8 cellular contexts compared by ENCODE assay signal in genomic region chr4:2416564-2417195, GRCh38. TPM values are rescaled to one million over a fixed set of nuclear protein-coding genes. Genes with fewer than 3 reads are reported as not detected.
DNase-seq lines count a peak whose midpoint lies in the region; ATAC-seq and TF ChIP-seq lines count a peak whose summit lies in the region.

No MANE protein-coding gene starts in this region.

- peak overlapping the region; percentile 86 for H3K4me3 Mint-ChIP-seq in central memory CD8-positive, alpha-beta T cell
- H3K4me3 Mint-ChIP-seq in memory B cell = peak overlapping the region; percentile 58
- peak overlapping the region; percentile 79 for H3K4me3 Mint-ChIP-seq in type B pancreatic cell

- no peak for ATAC-seq in central memory CD8-positive, alpha-beta T cell (replicated peaks; ENCODE audit: extremely low read depth, poor library complexity, severe bottlenecking)
- ATAC-seq in memory B cell (ENCODE audit: low read depth) (no peak), HG03139 (IDR thresholded peaks at IDR 0.05; ENCODE audit: unreplicated experiment) (no peak)

- no peaks in the 10 kb centered on the region for H3K36me3 ChIP-seq in ACC112 (ENCODE audit: insufficient read depth, low read length)

- peaks cover 35% of the 10 kb centered on the region for H3K36me3 Mint-ChIP-seq in central memory CD8-positive, alpha-beta T cell (ENCODE audit: insufficient read depth)
- H3K36me3 Mint-ChIP-seq in memory B cell = peaks cover 2% of the 10 kb centered on the region
- H3K36me3 Mint-ChIP-seq in type B pancreatic cell = no peaks in the 10 kb centered on the region

- no peak overlapping the region for H2AFZ ChIP-seq in ACC112 (ENCODE audit: low read length, unreplicated experiment)

- H3K27ac Mint-ChIP-seq in central memory CD8-positive, alpha-beta T cell (ENCODE audit: low read depth) = peak overlapping the region; percentile 89
- H3K27ac Mint-ChIP-seq in memory B cell = peak overlapping the region; percentile 28
- peak overlapping the region; percentile 17 for H3K27ac Mint-ChIP-seq in type B pancreatic cell

- peaks cover 25% of the 10 kb centered on the region for H3K4me1 ChIP-seq in ACC112 (ENCODE audit: control insufficient read depth, insufficient read depth, low read length, unreplicated experiment)

- peak; percentile 40 for DNase-seq in NOMO-1 treated with dmso at 0.1 percent for 144 hours (lab: John Stamatoyannopoulos, UW; ENCODE audit: unreplicated experiment)
- DNase-seq in central memory CD8-positive, alpha-beta T cell (ENCODE audit: low spot score in 2 of 2) = no peak
- peak in 1 of 2 donors; percentile 51 for DNase-seq in memory B cell (ENCODE audit: low spot score in 2 of 2)
- DNase-seq in type B pancreatic cell (ENCODE audit: extremely low spot score, unreplicated experiment) = peak; percentile 68
- no peak for DNase-seq in COLO668 (lab: John Stamatoyannopoulos, UW; ENCODE audit: unreplicated experiment)
- DNase-seq in mesenteric fat pad (ENCODE audit: low spot score) = no peak

- no peaks in the 10 kb centered on the region for H3K9me3 Mint-ChIP-seq in central memory CD8-positive, alpha-beta T cell
- H3K9me3 Mint-ChIP-seq in memory B cell = no peaks in the 10 kb centered on the region
- H3K9me3 Mint-ChIP-seq in type B pancreatic cell = no peaks in the 10 kb centered on the region

- peaks cover 40% of the 10 kb centered on the region for H3K27me3 ChIP-seq in ACC112 (ENCODE audit: insufficient read depth, low read length)

- H3K27ac ChIP-seq in ACC112 (ENCODE audit: low read depth, low read length) = peak overlapping the region; percentile 16; the same call in 1 of the 2 replicates

- no peak for TF ChIP-seq CTCF in type B pancreatic cell (conservative IDR thresholded peaks at IDR 0.05)

- H3K79me2 ChIP-seq in ACC112 (ENCODE audit: control insufficient read depth, insufficient read depth, low read length, unreplicated experiment) = peaks cover 12% of the 10 kb centered on the region

- H3K27me3 Mint-ChIP-seq in central memory CD8-positive, alpha-beta T cell = no peaks in the 10 kb centered on the region
- H3K27me3 Mint-ChIP-seq in memory B cell (peaks cover 32% of the 10 kb centered on the region), type B pancreatic cell (peaks cover 84% of the 10 kb centered on the region)

- peaks cover 62% of the 10 kb centered on the region for H3K4me1 Mint-ChIP-seq in central memory CD8-positive, alpha-beta T cell
- H3K4me1 Mint-ChIP-seq in memory B cell = peaks cover 40% of the 10 kb centered on the region
- H3K4me1 Mint-ChIP-seq in type B pancreatic cell (ENCODE audit: unreplicated experiment) = peaks cover 27% of the 10 kb centered on the region

- peak overlapping the region; percentile 78 for H3K4me3 ChIP-seq in ACC112 (ENCODE audit: low read depth, low read length)

RNA-seq across cellular contexts. Expression of gene ZFYVE28, which starts 1.8 kb away (rescaled TPM):
- total RNA-seq in type B pancreatic cell (ENCODE audit: low replicate concordance) = 3.6 and 7.0 TPM in 2 replicates
- 12.9 TPM for total RNA-seq in mesenteric fat pad

RNA-seq across cellular contexts. Expression of gene CFAP99, which starts 2.1 kb away (rescaled TPM):
- 0.43 and 1.1 TPM in 2 replicates for total RNA-seq in type B pancreatic cell (ENCODE audit: low replicate concordance)
- not detected for total RNA-seq in mesenteric fat pad

RNA-seq across cellular contexts. Expression of gene RNF4, which starts 52.2 kb away (rescaled TPM):
- total RNA-seq in type B pancreatic cell (ENCODE audit: low replicate concordance) = 55.9 and 61.4 TPM in 2 replicates
- 48.6 TPM for total RNA-seq in mesenteric fat pad

Comparison
In these comparisons a context has a peak if more than half of its experiments do, and no peak if none do; other contexts are left out.
1. DNase-seq: peak in NOMO-1 treated with dmso at 0.1 percent for 144 hours (single experiment) and type B pancreatic cell (single experiment); none in central memory CD8-positive, alpha-beta T cell (0 of 2), COLO668 (single experiment) and mesenteric fat pad (single experiment).
2. H3K27ac Mint-ChIP-seq: peak in every context shown above with its lines; median percentile 89 in central memory CD8-positive, alpha-beta T cell; 28 in memory B cell; 17 in type B pancreatic cell.
3. Peak in every context shown above with its lines, with median percentiles within 50 percentile points of each other: H3K4me3 Mint-ChIP-seq.